11 cellular contexts compared by ENCODE assay signal in genomic region chr7:16660702-16661464, GRCh38. TPM values are rescaled to one million over a fixed set of nuclear protein-coding genes. Genes with fewer than 3 reads are reported as not detected.
DNase-seq lines count a peak whose midpoint lies in the region; ATAC-seq and TF ChIP-seq lines count a peak whose summit lies in the region.
"Had no signal": no experiment of that assay in that cellular context is flagged by ENCODE, and none has a peak within 500 bp of the region (broad histone marks: within the 10 kb centered on the region; RNA-seq: fewer than 3 reads in every experiment).

No MANE protein-coding gene starts in this region.

- H3K36me3 Mint-ChIP-seq in endothelial cell (ENCODE audit: low read depth, unreplicated experiment): peaks cover 7% of the 10 kb centered on the region

- no peak overlapping the region for H3K4me3 ChIP-seq in brain microvascular endothelial cell (ENCODE audit: low read depth, low read length)
- H3K4me3 ChIP-seq in mesodermal cell (ENCODE audit: extremely low read depth, insufficient read depth, low read length, poor library complexity, severe bottlenecking): no peak overlapping the region

- no peaks in the 10 kb centered on the region for H3K27me3 Mint-ChIP-seq in endothelial cell (ENCODE audit: unreplicated experiment)

- no peak overlapping the region for H3K27ac Mint-ChIP-seq in endothelial cell (ENCODE audit: unreplicated experiment)
- H3K27ac Mint-ChIP-seq: activated T-helper 2 cell treated with anti-CD3 and anti-CD28 coated beads, Interferon-gamma antibody, Interleukin-2, Interleukin-4, amounts not matched to agents 10 μg/mL and 5 μg/mL and 100 μg/mL, durations not matched to agents 14 hours and 24 hours and 36 hours had no signal

- no peaks in the 10 kb centered on the region for H3K36me3 ChIP-seq in brain microvascular endothelial cell (replicated peaks)
- peaks cover 9% of the 10 kb centered on the region for H3K36me3 ChIP-seq in mesodermal cell (ENCODE audit: control insufficient read depth, insufficient read depth, low read length)

- peaks cover 39% of the 10 kb centered on the region for H3K4me1 Mint-ChIP-seq in endothelial cell (ENCODE audit: unreplicated experiment)

- 81 to 88% methylated on average over 2 to 4 of the region's 5 CpGs for WGBS in mesodermal cell (ENCODE audit: insufficient coverage in 2 of 2), 2 experiments

- TF ChIP-seq CTCF in brain microvascular endothelial cell (IDR thresholded peaks at IDR 0.05; ENCODE audit: low read depth, low read length, missing control alignments): no peak
- TF ChIP-seq CTCF in endothelial cell (IDR thresholded peaks at IDR 0.05; ENCODE audit: unreplicated experiment): no peak

- no peak overlapping the region for H3K4me3 Mint-ChIP-seq in endothelial cell (ENCODE audit: unreplicated experiment)

- H3K27me3 ChIP-seq in brain microvascular endothelial cell (replicated peaks): no peaks in the 10 kb centered on the region

- peaks cover 29% of the 10 kb centered on the region for H3K4me1 ChIP-seq in mesodermal cell (ENCODE audit: control insufficient read depth, insufficient read depth, low read length, poor library complexity, severe bottlenecking)

- peak; percentile 86 for DNase-seq in DMS 273 treated with DMSO at 0.1 percent for 48 hours (lab: John Stamatoyannopoulos, UW)
- DNase-seq in LHCN-M2 (ENCODE audit: low read depth): peak; percentile 76
- DNase-seq in brain microvascular endothelial cell: no peak
- DNase-seq in endothelial cell (ENCODE audit: low spot score): no peak
- no peak for DNase-seq in NCI-H510A (lab: John Stamatoyannopoulos, UW)
- DNase-seq: NCI-H774; stimulated activated CD4-positive, alpha-beta T cell treated with anti-CD3 and anti-CD28 coated beads, Interleukin-4, amount 100 ng/mL, for 1 hour had no signal

- H3K27ac ChIP-seq in brain microvascular endothelial cell (peak overlapping the region; percentile 40), mesodermal cell (ENCODE audit: low read depth, low read length, severe bottlenecking) (peak overlapping the region; percentile 30)

- in situ Hi-C loops in brain microvascular endothelial cell (cut with HindIII; ENCODE audit: low pct_ligation_motif_present, low sequenced_read_pairs): no loop called here

- ATAC-seq in GM19463 (IDR thresholded peaks at IDR 0.05; ENCODE audit: unreplicated experiment): no peak
- no peak for ATAC-seq in GM19395 (IDR thresholded peaks at IDR 0.05; ENCODE audit: unreplicated experiment)

- H3K9me3 ChIP-seq in mesodermal cell (ENCODE audit: control insufficient read depth, low read length): no peaks in the 10 kb centered on the region

- H3K9me3 Mint-ChIP-seq in endothelial cell (ENCODE audit: unreplicated experiment): no peaks in the 10 kb centered on the region
- H3K9me3 Mint-ChIP-seq: activated T-helper 2 cell treated with anti-CD3 and anti-CD28 coated beads, Interferon-gamma antibody, Interleukin-2, Interleukin-4, amounts not matched to agents 10 μg/mL and 5 μg/mL and 100 μg/mL, durations not matched to agents 14 hours and 24 hours and 36 hours had no signal

RNA-seq across cellular contexts. Expression of gene BZW2, which starts 14.9 kb away (rescaled TPM):
- total RNA-seq in LHCN-M2 (2014; rRNA removed) (105 and 113 TPM in 2 replicates), endothelial cell (ENCODE audit: unreplicated experiment) (141 TPM)
- 48.2 TPM for polyA plus RNA-seq in LHCN-M2 (2012)
- 153 TPM for polyA plus RNA-seq in mesodermal cell (2013, experiment 1 of 2)
- polyA plus RNA-seq in mesodermal cell (2013, experiment 2 of 2): 137 TPM

RNA-seq across cellular contexts. Expression of gene ANKMY2, which starts 15.3 kb away (rescaled TPM):
- total RNA-seq in LHCN-M2 (2014; rRNA removed): 35.6 and 37.1 TPM in 2 replicates
- 15.5 TPM for polyA plus RNA-seq in LHCN-M2 (2012)
- 22.6 TPM for polyA plus RNA-seq in mesodermal cell (2013, experiment 1 of 2)
- 23.4 TPM for polyA plus RNA-seq in mesodermal cell (2013, experiment 2 of 2)
- 20.5 TPM for total RNA-seq in endothelial cell (ENCODE audit: unreplicated experiment)

Comparison
In these comparisons a context has a peak if more than half of its experiments do, and no peak if none do; other contexts are left out.
1. DNase-seq: peak in DMS 273 treated with DMSO at 0.1 percent for 48 hours (single experiment) and LHCN-M2 (single experiment); none in brain microvascular endothelial cell (single experiment), endothelial cell (single experiment) and NCI-H510A (single experiment).